23 cellular contexts compared by ENCODE assay signal in the genomic region with DNA sequence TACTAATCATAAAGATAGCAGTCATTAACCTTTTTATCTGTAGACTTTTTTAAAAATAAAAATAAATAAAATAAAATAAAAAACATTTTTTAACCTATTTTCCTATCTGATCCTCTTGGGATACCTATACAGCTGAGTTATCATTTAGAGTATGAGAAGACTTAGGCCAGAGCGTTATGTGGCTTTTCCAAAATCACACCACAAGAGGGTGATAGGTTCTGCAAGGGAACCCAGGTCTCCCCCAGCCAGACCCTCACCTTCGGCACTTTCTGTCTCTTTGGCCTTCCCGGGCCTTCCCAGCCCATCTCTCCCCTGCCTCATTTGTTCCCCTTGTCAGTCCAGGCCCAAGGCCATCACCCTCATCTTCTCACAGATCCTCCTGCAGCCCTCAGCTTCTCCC.
DNase-seq lines count a peak whose midpoint lies in the region; ATAC-seq, FAIRE-seq and TF ChIP-seq lines count a peak whose summit lies in the region.
"Had no signal": no experiment of that assay in that cellular context is flagged by ENCODE, and none has a peak within 500 bp of the region (broad histone marks: within the 10 kb centered on the region; RNA-seq: fewer than 3 reads in every experiment).

No MANE protein-coding gene starts in this region.

- H3F3A ChIP-seq in GM23338 (replicated peaks; ENCODE audit: low read depth) = no peaks in the 10 kb centered on the region

- H3K36me3 ChIP-seq in GM23338 (ENCODE audit: insufficient read depth) (no peaks in the 10 kb centered on the region), OCI-LY3 (replicated peaks; ENCODE audit: low read depth, low read length) (no peaks in the 10 kb centered on the region), endodermal cell (ENCODE audit: control insufficient read depth, insufficient read depth, low read length) (no peaks in the 10 kb centered on the region), lung (ENCODE audit: control insufficient read depth in 2 of 2, insufficient read depth in 2 of 2, low read length in 2 of 2) (no peaks in the 10 kb centered on the region)
- H3K36me3 ChIP-seq: BLaER1, HAP-1 had no signal

- H3K27me3 Mint-ChIP-seq in GM23338 (ENCODE audit: insufficient read depth, low read depth, poor library complexity) (peaks cover 4% of the 10 kb centered on the region), endodermal cell (ENCODE audit: insufficient read depth) (peaks cover 6% of the 10 kb centered on the region)

- H3K4me2 ChIP-seq in GM23338 = no peak overlapping the region
- H3K4me2 ChIP-seq in OCI-LY3 (ENCODE audit: low read length) = no peak overlapping the region
- H3K4me2 ChIP-seq: BLaER1 had no signal

- H3K4me1 Mint-ChIP-seq in GM23338 (peaks cover 6% of the 10 kb centered on the region), endodermal cell (no peaks in the 10 kb centered on the region)
- H3K4me1 Mint-ChIP-seq: B cell; CD4-positive, CD25-positive, alpha-beta regulatory T cell had no signal

- FAIRE-seq in D721Med (lab: Jason Lieb, UNC) = no peak
- FAIRE-seq: A204.1, GM12878 had no signal

- DNase-seq in GM23338 (ENCODE audit: low spot score) = peak; percentile 22
- no peak for DNase-seq in endodermal cell
- DNase-seq in lung (ENCODE audit: low spot score) = peak; percentile 15
- DNase-seq in NCI-H69 (lab: John Stamatoyannopoulos, UW) = no peak
- no peak for DNase-seq in D721Med (ENCODE audit: insufficient read length, low spot score)
- no peak for DNase-seq in lower leg skin (ENCODE audit: low spot score in 2 of 2)
- DNase-seq: Caco-2; CD4-positive, CD25-positive, alpha-beta regulatory T cell; CD8-positive, alpha-beta T cell; DMS 273 treated with DMSO at 0.1 percent for 48 hours; DMS79; EL; GDM1; GOT3; HFFc6 had no signal

- no peak overlapping the region for H3K9ac ChIP-seq in OCI-LY3 (ENCODE audit: low read length)
- no peak overlapping the region for H3K9ac ChIP-seq in endodermal cell (ENCODE audit: extremely low read depth, low read length, poor library complexity, severe bottlenecking)
- H3K9ac ChIP-seq: BLaER1 had no signal

- no peak for TF ChIP-seq POLR2A in lower leg skin (IDR thresholded peaks at IDR 0.05)

- no peaks in the 10 kb centered on the region for H3K36me3 Mint-ChIP-seq in GM23338 (ENCODE audit: low read depth)
- H3K36me3 Mint-ChIP-seq in endodermal cell (ENCODE audit: low read depth) = no peaks in the 10 kb centered on the region
- H3K36me3 Mint-ChIP-seq: CD4-positive, CD25-positive, alpha-beta regulatory T cell; CD8-positive, alpha-beta T cell had no signal

- H3K27ac ChIP-seq in GM23338 (ENCODE audit: low read depth) (no peak overlapping the region), OCI-LY3 (ENCODE audit: low read length) (no peak overlapping the region), endodermal cell (ENCODE audit: low read depth, low read length) (no peak overlapping the region), lung (ENCODE audit: low read depth in 1 of 2, low read length in 1 of 2) (no peak overlapping the region)
- H3K27ac ChIP-seq: 22Rv1, BLaER1, C4-2B had no signal

- 90 to 96% methylated on average over 2 to 3 of the region's 3 CpGs for WGBS in endodermal cell (ENCODE audit: insufficient coverage in 1 of 2, insufficient read length in 1 of 2), 2 experiments
- WGBS in lung, 2 donors = 93 to 95% methylated on average over 3 of the region's 3 CpGs
- 88 to 94% methylated on average over 3 of the region's 3 CpGs for WGBS in lower leg skin, 2 donors

- H3K79me2 ChIP-seq in GM23338 (replicated peaks; ENCODE audit: insufficient read depth) = no peaks in the 10 kb centered on the region
- no peaks in the 10 kb centered on the region for H3K79me2 ChIP-seq in OCI-LY3 (ENCODE audit: low read length)

- H3K4me1 ChIP-seq in GM23338 (ENCODE audit: insufficient read depth) (no peaks in the 10 kb centered on the region), OCI-LY3 (ENCODE audit: low read length) (no peaks in the 10 kb centered on the region), endodermal cell (ENCODE audit: control insufficient read depth, insufficient read depth, low read length) (no peaks in the 10 kb centered on the region), lung (ENCODE audit: control insufficient read depth in 2 of 2, insufficient read depth in 2 of 2, low read length in 2 of 2) (no peaks in the 10 kb centered on the region)
- H3K4me1 ChIP-seq: BLaER1, Caco-2, HAP-1 had no signal

- no peak overlapping the region for H3K4me3 Mint-ChIP-seq in GM23338
- no peak overlapping the region for H3K4me3 Mint-ChIP-seq in endodermal cell
- H3K4me3 Mint-ChIP-seq: B cell; CD4-positive, CD25-positive, alpha-beta regulatory T cell; CD8-positive, alpha-beta T cell; HFFc6 had no signal

- H2AFZ ChIP-seq in GM23338 = no peak overlapping the region
- no peak overlapping the region for H2AFZ ChIP-seq in OCI-LY3 (ENCODE audit: low read depth, low read length)

- no peaks in the 10 kb centered on the region for H4K20me1 ChIP-seq in GM23338 (replicated peaks; ENCODE audit: insufficient read depth)
- H4K20me1 ChIP-seq in OCI-LY3 (ENCODE audit: insufficient read depth, low read length) = no peaks in the 10 kb centered on the region
- H4K20me1 ChIP-seq: BLaER1 had no signal

- H3K9me3 Mint-ChIP-seq in GM23338 = no peaks in the 10 kb centered on the region
- no peaks in the 10 kb centered on the region for H3K9me3 Mint-ChIP-seq in endodermal cell
- H3K9me3 Mint-ChIP-seq: CD8-positive, alpha-beta T cell had no signal

- H3K9me3 ChIP-seq in OCI-LY3 (ENCODE audit: insufficient read depth, low read length) (no peaks in the 10 kb centered on the region), endodermal cell (ENCODE audit: control insufficient read depth, low read length) (no peaks in the 10 kb centered on the region), lung (ENCODE audit: control insufficient read depth in 2 of 2, insufficient read depth in 1 of 2, low read length in 1 of 2) (peaks cover 0 to 3% of the 10 kb centered on the region in 2 donors)
- H3K9me3 ChIP-seq: BLaER1, Caco-2, HAP-1 had no signal

- no peaks in the 10 kb centered on the region for H3K27me3 ChIP-seq in GM23338 (ENCODE audit: insufficient read depth)
- peaks cover 13% of the 10 kb centered on the region; the same call in 1 of the 2 replicates for H3K27me3 ChIP-seq in OCI-LY3 (ENCODE audit: low read depth, low read length)
- H3K27me3 ChIP-seq in endodermal cell (ENCODE audit: control insufficient read depth, insufficient read depth, low read length, poor library complexity, severe bottlenecking) = peaks cover 7% of the 10 kb centered on the region
- no peaks in the 10 kb centered on the region for H3K27me3 ChIP-seq in lung (ENCODE audit: control insufficient read depth, insufficient read depth)
- H3K27me3 ChIP-seq: BLaER1 had no signal

- peak; percentile 56; the same call in 2 of the 3 replicates for ATAC-seq in GM23338
- ATAC-seq in lung (ENCODE audit: insufficient read depth, low FRiP score) = no peak
- ATAC-seq: CD8-positive, alpha-beta T cell; GM12878 had no signal

- H3K9me2 ChIP-seq in GM23338 (ENCODE audit: insufficient read depth) = peaks cover 9% of the 10 kb centered on the region; the same call in 1 of the 2 replicates

- intact Hi-C loops in lower leg skin (cut with DNase I; ENCODE audit: low total_unique reads) = no loop called here

- TF ChIP-seq CTCF in GM23338 (conservative IDR thresholded peaks at IDR 0.05; ENCODE audit: low read depth in 2 of 2) = peak in 1 of 2 experiments; percentile 45; a peak in 2 of 4 replicates
- TF ChIP-seq CTCF in OCI-LY3 (IDR thresholded peaks at IDR 0.05; ENCODE audit: low read depth, low read length) = peak; percentile 37
- peak; percentile 46 for TF ChIP-seq CTCF in endodermal cell (conservative IDR thresholded peaks at IDR 0.05)
- TF ChIP-seq CTCF in lung (IDR thresholded peaks at IDR 0.05; ENCODE audit: control extremely low read depth, extremely low read depth) = no peak
- no peak for TF ChIP-seq CTCF in D721Med (IDR thresholded peaks at IDR 0.05; ENCODE audit: insufficient read depth, missing control alignments)
- no peak for TF ChIP-seq CTCF in lower leg skin (IDR thresholded peaks at IDR 0.05)

- H3K4me3 ChIP-seq in GM23338 = no peak overlapping the region
- no peak overlapping the region for H3K4me3 ChIP-seq in OCI-LY3 (ENCODE audit: low read length)
- no peak overlapping the region for H3K4me3 ChIP-seq in endodermal cell (ENCODE audit: low read length)
- H3K4me3 ChIP-seq in lung = no peak overlapping the region
- no peak overlapping the region for H3K4me3 ChIP-seq in lower leg skin (ENCODE audit: low read depth, poor library complexity, severe bottlenecking)
- H3K4me3 ChIP-seq: BLaER1, GM12878, HAP-1 had no signal

- H3K27ac Mint-ChIP-seq in GM23338 (no peak overlapping the region), endodermal cell (no peak overlapping the region)
- H3K27ac Mint-ChIP-seq: B cell; CD4-positive, CD25-positive, alpha-beta regulatory T cell; CD8-positive, alpha-beta T cell; HFFc6 had no signal

TF ChIP-seq in GM23338, 12 proteins besides CTCF, POLR2A, EP300 and RAD21 (continues in another document):
- TF ChIP-seq, protein P1, sequence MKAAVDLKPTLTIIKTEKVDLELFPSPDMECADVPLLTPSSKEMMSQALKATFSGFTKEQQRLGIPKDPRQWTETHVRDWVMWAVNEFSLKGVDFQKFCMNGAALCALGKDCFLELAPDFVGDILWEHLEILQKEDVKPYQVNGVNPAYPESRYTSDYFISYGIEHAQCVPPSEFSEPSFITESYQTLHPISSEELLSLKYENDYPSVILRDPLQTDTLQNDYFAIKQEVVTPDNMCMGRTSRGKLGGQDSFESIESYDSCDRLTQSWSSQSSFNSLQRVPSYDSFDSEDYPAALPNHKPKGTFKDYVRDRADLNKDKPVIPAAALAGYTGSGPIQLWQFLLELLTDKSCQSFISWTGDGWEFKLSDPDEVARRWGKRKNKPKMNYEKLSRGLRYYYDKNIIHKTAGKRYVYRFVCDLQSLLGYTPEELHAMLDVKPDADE (IDR thresholded peaks at IDR 0.05) = no peak
- no peak for TF ChIP-seq EZH2phosphoT487 (IDR thresholded peaks at IDR 0.05; ENCODE audit: unreplicated experiment)
- TF ChIP-seq ZNF114 (CRISPR knock-in tag; IDR thresholded peaks at IDR 0.05) = no peak

Comparison
In these comparisons a context has a peak if more than half of its experiments do, and no peak if none do; other contexts are left out.
1. DNase-seq: peak in GM23338 (single experiment) and lung (single experiment); none in endodermal cell (single experiment), NCI-H69 (single experiment), D721Med (single experiment) and lower leg skin (0 of 2).
2. CTCF ChIP-seq: peak in OCI-LY3 (single experiment) and endodermal cell (single experiment); none in lung (single experiment), D721Med (single experiment) and lower leg skin (0 of 3).